ENCODE assay signal across 18 cellular contexts in genomic region chr10:78700816-78701520, GRCh38.
DNase-seq lines count a peak whose midpoint lies in the region; ATAC-seq and TF ChIP-seq lines count a peak whose summit lies in the region.
"Had no signal": no experiment of that assay in that cellular context is flagged by ENCODE, and none has a peak within 500 bp of the region (broad histone marks: within the 10 kb centered on the region; RNA-seq: fewer than 3 reads in every experiment).

No MANE protein-coding gene starts in this region.

- H3K4me2 ChIP-seq in SK-N-SH = peak overlapping the region; percentile 36; the same call in 1 of the 2 replicates

- no peaks in the 10 kb centered on the region for H3F3A ChIP-seq in SK-N-SH (replicated peaks; ENCODE audit: insufficient read depth)

- H3K79me2 ChIP-seq in SK-N-SH (ENCODE audit: insufficient read depth) = no peaks in the 10 kb centered on the region

- no peak overlapping the region for H2AFZ ChIP-seq in SK-N-SH (ENCODE audit: low read depth)

- ATAC-seq in GM18498 (IDR thresholded peaks at IDR 0.05; ENCODE audit: unreplicated experiment) = no peak
- ATAC-seq: HCT116, Right ventricle myocardium inferior had no signal

- no peak overlapping the region for H3K27ac ChIP-seq in SK-N-SH (ENCODE audit: low read depth in 2 of 2, low read length in 1 of 2)

- TF ChIP-seq RAD21 in SK-N-SH (IDR thresholded peaks at IDR 0.05; ENCODE audit: low read length) = no peak

- no peaks in the 10 kb centered on the region for H3K36me3 ChIP-seq in SK-N-SH (replicated peaks in 1 of 2; ENCODE audit: control insufficient read depth in 1 of 2, insufficient read depth in 2 of 2, low read length in 1 of 2)

- H3K27me3 ChIP-seq in SK-N-SH (ENCODE audit: insufficient read depth) = no peaks in the 10 kb centered on the region

- no peak overlapping the region for H3K4me3 ChIP-seq in SK-N-SH (ENCODE audit: low read depth in 2 of 2, low read length in 1 of 2)

- no peaks in the 10 kb centered on the region for H3K9me2 ChIP-seq in SK-N-SH

- CTCF ChIA-PET in SK-N-SH (lab: Yijun Ruan, JAX) = no interaction called here

- POLR2A ChIA-PET in SK-N-SH (lab: Yijun Ruan, JAX) = no interaction called here

- peaks cover 11 to 19% of the 10 kb centered on the region in 2 experiments; a peak in 3 of 4 replicates for H3K4me1 ChIP-seq in SK-N-SH (ENCODE audit: control insufficient read depth in 1 of 2, insufficient read depth in 2 of 2, low read depth in 1 of 2, low read length in 1 of 2)
- H3K4me1 ChIP-seq: Caco-2 had no signal

- DNase-seq in ELR (ENCODE audit: low read depth) (peak; percentile 17), SK-N-SH (no peak), kidney tubule cell (ENCODE audit: low spot score) (peak; percentile 35), ureter (ENCODE audit: low spot score) (peak; percentile 17), DMS153 (lab: John Stamatoyannopoulos, UW) (no peak), Ammon's horn (ENCODE audit: low spot score) (no peak)
- DNase-seq: ACHN; Caco-2; CD4-positive, CD25-positive, alpha-beta regulatory T cell; GOT3; MM.1S; NCI-H1092; NCI-H2081 treated with DMSO at 0.1 percent for 48 hours; NCI-H510A; NCI-H774 had no signal

- no peak for TF ChIP-seq CTCF in SK-N-SH (IDR thresholded peaks at IDR 0.05)

- 94% methylated on average over 2 of the region's 2 CpGs for WGBS in SK-N-SH (ENCODE audit: low lambda C conversion rate)

- no peak overlapping the region for H3K9ac ChIP-seq in SK-N-SH

- H4K20me1 ChIP-seq in SK-N-SH (ENCODE audit: insufficient read depth) = no peaks in the 10 kb centered on the region

- TF ChIP-seq EP300 in SK-N-SH (IDR thresholded peaks at IDR 0.05; ENCODE audit: borderline replicate concordance in 1 of 2, low read depth in 1 of 2, low read length in 1 of 2) = no peak

- H3K9me3 ChIP-seq in SK-N-SH = no peaks in the 10 kb centered on the region
- H3K9me3 ChIP-seq: Caco-2 had no signal

TF ChIP-seq in SK-N-SH, 30 proteins besides CTCF, POLR2A, EP300 and RAD21:
- no peak for TF ChIP-seq USF2 (IDR thresholded peaks at IDR 0.05; ENCODE audit: borderline replicate concordance, low read depth, low read length)
- TF ChIP-seq TAF1 (IDR thresholded peaks at IDR 0.05; ENCODE audit: borderline replicate concordance, low read depth, low read length) = no peak
- TF ChIP-seq FOXM1 (IDR thresholded peaks at IDR 0.05; ENCODE audit: low read depth) = no peak
- no peak for TF ChIP-seq SIN3A (IDR thresholded peaks at IDR 0.05; ENCODE audit: borderline replicate concordance, low read depth, low read length)
- no peak for TF ChIP-seq MEF2A (IDR thresholded peaks at IDR 0.05; ENCODE audit: borderline replicate concordance, low read depth)
- no peak for TF ChIP-seq RFX5 (IDR thresholded peaks at IDR 0.05; ENCODE audit: low read length)
- no peak for TF ChIP-seq NRF1 (IDR thresholded peaks at IDR 0.05; ENCODE audit: low read depth, low read length)
- no peak for TF ChIP-seq ZBTB33 (IDR thresholded peaks at IDR 0.05; ENCODE audit: borderline replicate concordance, low read depth)
- TF ChIP-seq JUND (IDR thresholded peaks at IDR 0.05) = no peak
- no peak for TF ChIP-seq EZH2phosphoT487 (IDR thresholded peaks at IDR 0.05; ENCODE audit: borderline replicate concordance, low read depth)
- no peak for TF ChIP-seq RCOR1 (IDR thresholded peaks at IDR 0.05; ENCODE audit: low read length)
- TF ChIP-seq MXI1 (IDR thresholded peaks at IDR 0.05; ENCODE audit: low read depth, low read length) = no peak
- no peak for TF ChIP-seq FOXJ3 (CRISPR knock-in tag; IDR thresholded peaks at IDR 0.05)
- no peak for TF ChIP-seq REST (IDR thresholded peaks at IDR 0.05; ENCODE audit: low read depth, low read length)

Comparison
In these comparisons a context has a peak if more than half of its experiments do, and no peak if none do; other contexts are left out.
1. DNase-seq: peak in ELR (single experiment), kidney tubule cell (single experiment) and ureter (single experiment); none in SK-N-SH (single experiment), DMS153 (single experiment) and Ammon's horn (single experiment).